8 cellular contexts compared by ENCODE assay signal in genomic region chr15:33310481-33311311, GRCh38. TPM values are rescaled to one million over a fixed set of nuclear protein-coding genes. Genes with fewer than 3 reads are reported as not detected.
DNase-seq lines count a peak whose midpoint lies in the region; ATAC-seq and TF ChIP-seq lines count a peak whose summit lies in the region.

Gene RYR3, plus strand, starts transcription at chr15:33310967. Its CDS starts 79 bp downstream, at chr15:33311046.

- no peak for TF ChIP-seq POLR2A in esophagus squamous epithelium (IDR thresholded peaks at IDR 0.05)

- H3K4me1 ChIP-seq in BE2C (no peaks in the 10 kb centered on the region), esophagus squamous epithelium (peaks cover 0 to 15% (median 0%) of the 10 kb centered on the region in 3 donors)

- H3K36me3 ChIP-seq in BE2C (no peaks in the 10 kb centered on the region), esophagus squamous epithelium (no peaks in the 10 kb centered on the region)

- peak within 1 kb of the TSS in 3 of 4 donors; percentile 53 to 63 (median 57) for H3K27ac ChIP-seq in esophagus squamous epithelium

- H3K4me3 ChIP-seq in BE2C (ENCODE audit: low read depth, low read length) (0 out of 2 replicates have a peak within 1 kb of the TSS, but pooled peaks have one; percentile 6), esophagus squamous epithelium (peak within 1 kb of the TSS; percentile 14 to 62 (median 46))

- 1% methylated on average over 16 to 17 of the region's 84 CpGs for WGBS in esophagus squamous epithelium, 2 donors

- ATAC-seq in HG03342 (IDR thresholded peaks at IDR 0.05; ENCODE audit: unreplicated experiment): no peak

- intact Hi-C loops in esophagus squamous epithelium (cut with DNase I): no loop called here

- TF ChIP-seq CTCF in BE2C (IDR thresholded peaks at IDR 0.05; ENCODE audit: low read depth, low read length) (no peak), esophagus squamous epithelium (IDR thresholded peaks at IDR 0.05) (no peak)

- H3K9me3 ChIP-seq in BE2C (no peaks in the 10 kb centered on the region; the same call in 1 of the 2 replicates), esophagus squamous epithelium (no peaks in the 10 kb centered on the region)

- DNase-seq in BE2C: peak; percentile 27
- DNase-seq in NCI-H774 (lab: John Stamatoyannopoulos, UW): peak; percentile 50
- DNase-seq in esophagus squamous epithelium (lab: John Stamatoyannopoulos, UW): no peak
- peak in 33 of 56 donors; percentile 11 to 71 (median 35) for DNase-seq in nucleus accumbens (lab: John Stamatoyannopoulos, UW)
- no peak for DNase-seq in EL
- no peak for DNase-seq in NAMALWA (ENCODE audit: low spot score)
- no peak for DNase-seq in T-helper 1 cell

- H3K27me3 ChIP-seq in BE2C (peaks cover 53% of the 10 kb centered on the region), esophagus squamous epithelium (peaks cover 0 to 58% (median 2%) of the 10 kb centered on the region in 4 donors)

RNA-seq across cellular contexts. Expression of gene RYR3, which starts in this region (rescaled TPM):
- 3.4 TPM for polyA plus RNA-seq in BE2C (2012; ENCODE audit: insufficient read depth, insufficient read length, low read depth)
- total RNA-seq in esophagus squamous epithelium: 1 to 10 TPM in 1 of 4 donors, under 1 TPM in 3; 0.15 to 4.2 (median 0.43) TPM

Comparison
In these comparisons a context has a peak if more than half of its experiments do, and no peak if none do; other contexts are left out.
1. DNase-seq: peak in BE2C (single experiment), NCI-H774 (single experiment) and nucleus accumbens (33 of 56); none in esophagus squamous epithelium (single experiment), EL (single experiment), NAMALWA (single experiment) and T-helper 1 cell (0 of 5).